In the genomic region with DNA sequence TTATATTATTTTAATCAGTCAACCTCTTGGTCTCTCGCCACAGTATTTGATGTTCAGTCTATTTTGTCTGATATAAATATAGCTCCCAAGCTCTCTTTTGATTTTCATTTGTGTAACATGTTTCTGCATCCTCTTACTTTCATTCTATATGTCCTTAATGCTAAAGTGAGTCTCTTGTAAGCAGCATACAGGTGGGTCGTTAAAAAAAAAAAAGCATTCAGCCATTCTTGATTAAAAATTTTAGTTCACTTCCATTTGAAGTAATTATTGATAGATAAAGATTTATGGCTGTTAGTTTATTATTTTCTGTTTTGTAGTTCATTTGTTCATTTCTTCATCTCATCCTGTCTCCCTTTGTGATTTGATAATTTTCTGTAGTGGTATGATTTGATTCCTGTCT, we compare ENCODE assay signal across 25 cellular contexts.
"Had no signal": no experiment of that assay in that cellular context is flagged by ENCODE, and none has a peak within 500 bp of the region (broad histone marks: within the 10 kb centered on the region; RNA-seq: fewer than 3 reads in every experiment).

No MANE protein-coding gene starts in this region.

- DNase-seq: effector CD8-positive, alpha-beta T cell; effector memory CD8-positive, alpha-beta T cell; endodermal cell; erythroblast; esophagus squamous epithelium; foreskin fibroblast; foreskin melanocyte; gastrocnemius medialis; glutamatergic neuron; head of caudate nucleus; hypothalamus; immature natural killer cell; islet precursor cell; left cardiac atrium; left lung; left ventricle myocardium superior; lower lobe of right lung; mesenchymal stem cell; mucosa of descending colon; naive thymus-derived CD4-positive, alpha-beta T cell had no signal

- H3K9me3 ChIP-seq: lower lobe of right lung, mucosa of descending colon had no signal

- H3K79me2 ChIP-seq: hepatocyte had no signal

- H3K27me3 ChIP-seq: esophagus squamous epithelium, hepatocyte, left lung had no signal

- H3K36me3 ChIP-seq: esophagus squamous epithelium, gastrocnemius medialis, left lung, lower lobe of right lung had no signal

- H3K27ac ChIP-seq: coronary artery, epithelial cell of prostate, esophagus squamous epithelium, gastrocnemius medialis, hepatocyte, left lung, lower lobe of right lung had no signal

- H3K4me2 ChIP-seq: hepatocyte had no signal

- H2AFZ ChIP-seq: hepatocyte had no signal

- FAIRE-seq: endometrium had no signal

- ATAC-seq: effector memory CD8-positive, alpha-beta T cell; esophagus mucosa; gastrocnemius medialis; left cardiac atrium; left lung; left ventricle myocardium superior; lower lobe of right lung; mucosa of descending colon; naive thymus-derived CD4-positive, alpha-beta T cell had no signal

- H3K4me1 ChIP-seq: esophagus squamous epithelium, gastrocnemius medialis, left lung, lower lobe of right lung had no signal

- H3K4me3 ChIP-seq: coronary artery, esophagus squamous epithelium, gastrocnemius medialis, hepatocyte, left lung, lower lobe of right lung, mucosa of descending colon had no signal
